Comparison of ENCODE assay signal across 8 cellular contexts in genomic region chr2:237693281-237694039, GRCh38.
DNase-seq lines count a peak whose midpoint lies in the region; ATAC-seq and TF ChIP-seq lines count a peak whose summit lies in the region.

No MANE protein-coding gene starts in this region.

- peaks cover 81% of the 10 kb centered on the region for H3K4me1 Mint-ChIP-seq in chondrocyte (ENCODE audit: low read depth)

- no peaks in the 10 kb centered on the region for H3K9me2 ChIP-seq in OCI-LY7 (ENCODE audit: insufficient read depth, low read length)

- peak; percentile 37 for DNase-seq in activated naive CD4-positive, alpha-beta T cell treated with Interleukin-2 at 50 U/mL for 16 hours
- DNase-seq in activated naive CD4-positive, alpha-beta T cell treated with anti-CD3 and anti-CD28 coated beads, Interleukin-2, amount 50 U/mL, for 16 hours = no peak
- DNase-seq in OCI-LY7 (ENCODE audit: low spot score) (peak; percentile 45), chondrocyte (ENCODE audit: low spot score) (no peak), nucleus accumbens (lab: John Stamatoyannopoulos, UW) (no peak), NCI-H526 treated with DMSO at 0.1 percent for 48 hours (lab: John Stamatoyannopoulos, UW) (no peak)

- H3K4me1 ChIP-seq in OCI-LY7 (ENCODE audit: insufficient read depth, low read length, poor library complexity, severe bottlenecking) (peaks cover 55% of the 10 kb centered on the region), mucosa of stomach (ENCODE audit: control insufficient read depth, insufficient read depth, low read length) (peaks cover 67% of the 10 kb centered on the region)

- no peak overlapping the region for H2AFZ ChIP-seq in OCI-LY7 (ENCODE audit: low read length)

- no peaks in the 10 kb centered on the region for H3K36me3 Mint-ChIP-seq in chondrocyte (ENCODE audit: low read depth)

- peak overlapping the region; percentile 90 for H3K9ac ChIP-seq in mucosa of stomach (ENCODE audit: low read length)

- H4K20me1 ChIP-seq in OCI-LY7 (ENCODE audit: insufficient read depth, low read length) = peaks cover 4% of the 10 kb centered on the region; the same call in 1 of the 2 replicates

- no TSS peak for BruUV-seq in OCI-LY7 (replicated peaks; lab: Mats Ljungman, UMichigan)

- intact Hi-C loops in OCI-LY7 (cut with micrococcal nuclease; ENCODE audit: unreplicated experiment) = loop anchor here (1.0 to 5.0 kb wide), 3 partner anchors 20 to 414 kb away; partner anchors contain the start of gene SCLY

- peak overlapping the region; percentile 99 for H3K27ac ChIP-seq in OCI-LY7 (ENCODE audit: low read depth, low read length, poor library complexity, severe bottlenecking)

- CTCF ChIA-PET in OCI-LY7 (lab: Charles Lee; ENCODE audit: unreplicated experiment) = interaction anchor here (0.6 to 1.8 kb wide), 3 partner anchors 22 to 1574 kb away, joined by 3 to 9 read pairs (median 6); no protein-coding TSS in a partner anchor

- TF ChIP-seq CTCF in OCI-LY7 (conservative IDR thresholded peaks at IDR 0.05; ENCODE audit: low read length) (no peak), chondrocyte (IDR thresholded peaks at IDR 0.05) (no peak)

- H3K27ac Mint-ChIP-seq in chondrocyte (ENCODE audit: unreplicated experiment) = peak overlapping the region; percentile 94

- H3K4me3 Mint-ChIP-seq in chondrocyte (ENCODE audit: unreplicated experiment) = peak overlapping the region; percentile 78

- H3K9me3 ChIP-seq in OCI-LY7 (ENCODE audit: low read length) (no peaks in the 10 kb centered on the region), mucosa of stomach (ENCODE audit: control insufficient read depth, low read length) (no peaks in the 10 kb centered on the region)

- peak overlapping the region; percentile 91 for H3K4me3 ChIP-seq in OCI-LY7 (ENCODE audit: low read depth, low read length, poor library complexity, severe bottlenecking)
- H3K4me3 ChIP-seq in mucosa of stomach (ENCODE audit: low read length) = peak overlapping the region; percentile 64

- POLR2A ChIA-PET in OCI-LY7 (lab: Charles Lee) = interaction anchor here (0.7 to 12.8 kb wide), 5 partner anchors 20 to 53 kb away, joined by 3 to 290 read pairs (median 6); no protein-coding TSS in a partner anchor

- no peaks in the 10 kb centered on the region for H3K27me3 Mint-ChIP-seq in chondrocyte (ENCODE audit: low read depth)

- no peaks in the 10 kb centered on the region for H3K27me3 ChIP-seq in mucosa of stomach (ENCODE audit: control insufficient read depth, insufficient read depth, low read length)

- no peaks in the 10 kb centered on the region for H3K9me3 Mint-ChIP-seq in chondrocyte (ENCODE audit: low read depth)

- peak overlapping the region; percentile 100 for H3K4me2 ChIP-seq in OCI-LY7 (ENCODE audit: low read length)

- ATAC-seq in GM19351 (IDR thresholded peaks at IDR 0.05; ENCODE audit: unreplicated experiment) = no peak

- peaks cover 14% of the 10 kb centered on the region for H3K36me3 ChIP-seq in OCI-LY7 (ENCODE audit: insufficient read depth, low read length)
- no peaks in the 10 kb centered on the region for H3K36me3 ChIP-seq in mucosa of stomach (ENCODE audit: control insufficient read depth, insufficient read depth, low read length)

- H3K79me2 ChIP-seq in OCI-LY7 (ENCODE audit: insufficient read depth, low read depth, low read length) = peaks cover 61% of the 10 kb centered on the region

Comparison
In these comparisons a context has a peak if more than half of its experiments do, and no peak if none do; other contexts are left out.
1. DNase-seq: peak in activated naive CD4-positive, alpha-beta T cell treated with Interleukin-2 at 50 U/mL for 16 hours (single experiment) and OCI-LY7 (single experiment); none in activated naive CD4-positive, alpha-beta T cell treated with anti-CD3 and anti-CD28 coated beads, Interleukin-2, amount 50 U/mL, for 16 hours (single experiment), chondrocyte (single experiment), nucleus accumbens (0 of 56) and NCI-H526 treated with DMSO at 0.1 percent for 48 hours (single experiment).